ENCODE assay signal across 8 cellular contexts in the genomic region with DNA sequence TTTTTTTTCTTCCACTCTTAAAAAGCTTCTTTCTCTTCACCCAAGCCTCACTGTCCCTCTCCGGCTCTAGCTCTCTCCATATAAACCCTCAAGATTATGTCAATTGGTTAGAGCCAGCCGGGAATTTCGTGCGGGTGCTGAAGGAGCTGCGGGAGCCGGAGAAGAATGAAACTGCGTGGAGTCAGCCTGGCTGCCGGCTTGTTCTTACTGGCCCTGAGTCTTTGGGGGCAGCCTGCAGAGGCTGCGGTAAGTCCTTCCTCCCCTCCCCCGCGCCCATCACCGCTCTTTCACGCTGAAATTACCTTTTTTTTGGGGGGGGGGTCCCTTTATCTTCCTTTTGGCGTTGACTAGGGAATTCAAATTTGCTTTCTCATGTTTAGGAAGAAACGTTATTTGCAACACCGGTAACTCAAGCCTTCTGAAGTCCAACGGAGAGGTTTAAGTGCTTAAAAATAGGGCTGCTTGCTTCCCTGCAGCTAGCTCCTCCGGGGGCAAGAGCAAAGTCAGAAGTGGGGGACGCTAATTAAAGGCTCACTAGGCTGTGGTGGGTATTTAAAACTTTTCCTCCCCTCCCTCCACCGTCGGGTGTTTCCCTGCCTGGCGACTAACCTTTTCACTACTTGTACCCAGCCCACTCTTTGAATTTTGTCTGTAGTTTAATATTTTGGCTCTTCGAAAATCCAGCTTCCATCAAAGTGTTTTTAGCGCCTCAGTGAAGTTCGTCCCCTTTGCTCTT. TPM values are rescaled to one million over a fixed set of nuclear protein-coding genes. Genes with fewer than 3 reads are reported as not detected.
DNase-seq lines count a peak whose midpoint lies in the region; ATAC-seq, FAIRE-seq and TF ChIP-seq lines count a peak whose summit lies in the region.

No MANE protein-coding gene starts in this region.

- TF ChIP-seq RAD21 in K562 (CRISPR knock-in tag; conservative IDR thresholded peaks at IDR 0.05 in 1 of 2, IDR thresholded peaks at IDR 0.05 in 1 of 2) = no peak

- WGBS in K562 (ENCODE audit: insufficient coverage, low coverage, missing lambda C conversion rate) = 1% methylated on average over 16 of the region's 25 CpGs

- no peaks in the 10 kb centered on the region for H3K9me1 ChIP-seq in K562 (ENCODE audit: control insufficient read depth, insufficient read depth, low read length)

- H3K9me3 Mint-ChIP-seq in activated CD4-positive, alpha-beta memory T cell treated with anti-CD3 and anti-CD28 coated beads for 36 hours = no peaks in the 10 kb centered on the region
- H3K9me3 Mint-ChIP-seq in activated CD4-positive, alpha-beta memory T cell treated with anti-CD3 and anti-CD28 coated beads, Interleukin-2, amount 10 ng/mL, durations not matched to agents 7 days and 5 days = no peaks in the 10 kb centered on the region
- H3K9me3 Mint-ChIP-seq in type B pancreatic cell = peaks cover 4% of the 10 kb centered on the region

- peak overlapping the region; percentile 52 for H3K4me3 ChIP-seq in K562

- H3K27ac ChIP-seq in K562 (ENCODE audit: extremely low read depth, low read depth, low read length) = peak overlapping the region; percentile 8; the same call in 1 of the 3 replicates

- CTCF ChIA-PET in activated CD4-positive, alpha-beta memory T cell treated with anti-CD3 and anti-CD28 coated beads for 36 hours (lab: Charles Lee) = no interaction called here
- CTCF ChIA-PET in activated CD4-positive, alpha-beta memory T cell treated with anti-CD3 and anti-CD28 coated beads, Interleukin-2, amount 10 ng/mL, durations not matched to agents 7 days and 5 days (lab: Charles Lee) = no interaction called here
- CTCF ChIA-PET in K562 (lab: Yijun Ruan, JAX; ENCODE audit: low intra/inter-chr PET ratio) = no interaction called here

- TF ChIP-seq CTCF in K562 (IDR thresholded peaks at IDR 0.05 in 2 of 3, conservative IDR thresholded peaks at IDR 0.05 in 1 of 3; ENCODE audit: insufficient read depth in 2 of 3, low read depth in 1 of 3, low read length in 3 of 3) (no peak), type B pancreatic cell (conservative IDR thresholded peaks at IDR 0.05) (no peak)

- H3K4me1 Mint-ChIP-seq in activated CD4-positive, alpha-beta memory T cell treated with anti-CD3 and anti-CD28 coated beads for 36 hours (ENCODE audit: low read depth) = peaks cover 12% of the 10 kb centered on the region
- no peaks in the 10 kb centered on the region for H3K4me1 Mint-ChIP-seq in activated CD4-positive, alpha-beta memory T cell treated with anti-CD3 and anti-CD28 coated beads, Interleukin-2, amount 10 ng/mL, durations not matched to agents 7 days and 5 days
- H3K4me1 Mint-ChIP-seq in type B pancreatic cell (ENCODE audit: unreplicated experiment) = peaks cover 26% of the 10 kb centered on the region

- peak; percentile 82 for ATAC-seq in K562
- peak; percentile 9 for ATAC-seq in left colon
- ATAC-seq in GM21825 (IDR thresholded peaks at IDR 0.05; ENCODE audit: unreplicated experiment) = no peak
- ATAC-seq in GM19324 (IDR thresholded peaks at IDR 0.05; ENCODE audit: low FRiP score, unreplicated experiment) = no peak
- no peak for ATAC-seq in HG03521 (IDR thresholded peaks at IDR 0.05; ENCODE audit: unreplicated experiment)

- no peaks in the 10 kb centered on the region for H3K9me3 ChIP-seq in K562 (replicated peaks; ENCODE audit: control insufficient read depth, insufficient read depth, low read depth, low read length)

- H3K4me2 ChIP-seq in K562 (ENCODE audit: insufficient read depth, low read length) = peak overlapping the region; percentile 65

- no peaks in the 10 kb centered on the region for H3K36me3 Mint-ChIP-seq in activated CD4-positive, alpha-beta memory T cell treated with anti-CD3 and anti-CD28 coated beads for 36 hours
- H3K36me3 Mint-ChIP-seq in activated CD4-positive, alpha-beta memory T cell treated with anti-CD3 and anti-CD28 coated beads, Interleukin-2, amount 10 ng/mL, durations not matched to agents 7 days and 5 days (ENCODE audit: low read depth) = no peaks in the 10 kb centered on the region
- H3K36me3 Mint-ChIP-seq in type B pancreatic cell = peaks cover 8% of the 10 kb centered on the region

- H2AFZ ChIP-seq in K562 (ENCODE audit: low read depth, low read length) = peak overlapping the region; percentile 93

- H3K4me1 ChIP-seq in K562 (replicated peaks in 1 of 2; ENCODE audit: control insufficient read depth in 2 of 2, insufficient read depth in 2 of 2, low read length in 2 of 2) = peaks cover 0 to 3% of the 10 kb centered on the region in 2 experiments; a peak in 3 of 5 replicates

- peak overlapping the region; percentile 58 to 90 for H3K9ac ChIP-seq in K562 (ENCODE audit: insufficient read depth in 1 of 2, low read depth in 2 of 2, low read length in 2 of 2)

- no peak for TF ChIP-seq POLR2A in K562 (conservative IDR thresholded peaks at IDR 0.05)

- H3K27me3 ChIP-seq in K562 (ENCODE audit: control insufficient read depth in 2 of 2, insufficient read depth in 2 of 2, low read length in 2 of 2) = peaks cover 0 to 9% of the 10 kb centered on the region in 2 experiments; a peak in 2 of 5 replicates

- no peak for TF ChIP-seq EP300 in K562 (IDR thresholded peaks at IDR 0.05; ENCODE audit: low read length)

- in situ Hi-C loops in K562 (cut with MboI) = no loop called here

- no peaks in the 10 kb centered on the region for H3K36me3 ChIP-seq in K562 (ENCODE audit: control insufficient read depth, insufficient read depth, low read length)

- no peak for FAIRE-seq in K562 (lab: Jason Lieb, UNC)

- POLR2A ChIA-PET in activated CD4-positive, alpha-beta memory T cell treated with anti-CD3 and anti-CD28 coated beads for 36 hours (lab: Charles Lee) = no interaction called here
- POLR2A ChIA-PET in activated CD4-positive, alpha-beta memory T cell treated with anti-CD3 and anti-CD28 coated beads, Interleukin-2, amount 10 ng/mL, durations not matched to agents 7 days and 5 days (lab: Charles Lee) = no interaction called here
- POLR2A ChIA-PET in K562 (lab: Yijun Ruan, JAX) = no interaction called here

- no peak overlapping the region for H3K27ac Mint-ChIP-seq in activated CD4-positive, alpha-beta memory T cell treated with anti-CD3 and anti-CD28 coated beads for 36 hours
- no peak overlapping the region for H3K27ac Mint-ChIP-seq in activated CD4-positive, alpha-beta memory T cell treated with anti-CD3 and anti-CD28 coated beads, Interleukin-2, amount 10 ng/mL, durations not matched to agents 7 days and 5 days
- H3K27ac Mint-ChIP-seq in type B pancreatic cell = peak overlapping the region; percentile 93

- H3K27me3 Mint-ChIP-seq in activated CD4-positive, alpha-beta memory T cell treated with anti-CD3 and anti-CD28 coated beads for 36 hours = peaks cover 18% of the 10 kb centered on the region
- peaks cover 25% of the 10 kb centered on the region for H3K27me3 Mint-ChIP-seq in activated CD4-positive, alpha-beta memory T cell treated with anti-CD3 and anti-CD28 coated beads, Interleukin-2, amount 10 ng/mL, durations not matched to agents 7 days and 5 days
- H3K27me3 Mint-ChIP-seq in type B pancreatic cell = peaks cover 11% of the 10 kb centered on the region

- intact Hi-C loops in activated CD4-positive, alpha-beta memory T cell treated with anti-CD3 and anti-CD28 coated beads for 36 hours (cut with micrococcal nuclease) = no loop called here
- intact Hi-C loops in K562 (cut with micrococcal nuclease) = no loop called here
- intact Hi-C loops in left colon (cut with DNase I, micrococcal nuclease) = no loop called here

- H3K4me3 Mint-ChIP-seq in activated CD4-positive, alpha-beta memory T cell treated with anti-CD3 and anti-CD28 coated beads for 36 hours = peak overlapping the region; percentile 31
- H3K4me3 Mint-ChIP-seq in activated CD4-positive, alpha-beta memory T cell treated with anti-CD3 and anti-CD28 coated beads, Interleukin-2, amount 10 ng/mL, durations not matched to agents 7 days and 5 days = no peak overlapping the region
- H3K4me3 Mint-ChIP-seq in type B pancreatic cell = peak overlapping the region; percentile 97

- no peaks in the 10 kb centered on the region for H3K79me2 ChIP-seq in K562 (ENCODE audit: control insufficient read depth, insufficient read depth, low read length)

- no peaks in the 10 kb centered on the region for H4K20me1 ChIP-seq in K562 (replicated peaks; ENCODE audit: control insufficient read depth, insufficient read depth, low read length)

- no peak for DNase-seq in activated CD4-positive, alpha-beta memory T cell treated with anti-CD3 and anti-CD28 coated beads for 36 hours
- DNase-seq in activated CD4-positive, alpha-beta memory T cell treated with anti-CD3 and anti-CD28 coated beads, Interleukin-2, amount 10 ng/mL, durations not matched to agents 7 days and 5 days = no peak
- peak; percentile 10 to 32 (median 18) for DNase-seq in K562 (ENCODE audit: extremely low read depth in 1 of 4, low spot score in 3 of 4)
- DNase-seq in left colon = no peak
- no peak for DNase-seq in type B pancreatic cell (ENCODE audit: extremely low spot score, unreplicated experiment)

- TSS peak; percentile 82 for BruUV-seq in K562 (replicated peaks; lab: Mats Ljungman, UMichigan)

RNA-seq across cellular contexts. Expression of a gene that starts 0.5 kb away (rescaled TPM):
- not detected for total RNA-seq in activated CD4-positive, alpha-beta memory T cell treated with anti-CD3 and anti-CD28 coated beads for 36 hours
- not detected for total RNA-seq in activated CD4-positive, alpha-beta memory T cell treated with anti-CD3 and anti-CD28 coated beads, Interleukin-2, amount 10 ng/mL, durations not matched to agents 7 days and 5 days
- 8.8 TPM in 2 replicates for total RNA-seq in K562 (2011; cell fraction: chromatin; rRNA removed; ENCODE audit: low replicate concordance)
- total RNA-seq in K562 (2011; cell fraction: nucleolus; rRNA removed) = 3.7 and 4.0 TPM in 2 replicates
- 6.9 and 10.3 TPM in 2 replicates for total RNA-seq in K562 (2011; cell fraction: nucleoplasm; rRNA removed)
- total RNA-seq in K562 (2014; rRNA removed) = 1.2 and 2.0 TPM in 2 replicates
- total RNA-seq in K562 (2014; rRNA removed; fragmentation: Illumina TruSeq; extraction: Trizol) = 1.1 and 1.5 TPM in 2 replicates
- 1.2 and 1.9 TPM in 2 replicates for total RNA-seq in K562 (2015; rRNA removed; fragmentation: Illumina TruSeq; extraction: Trizol)
- 1.7 and 1.9 TPM in 2 replicates for total RNA-seq in K562 (2021)
- polyA plus RNA-seq in K562 (2011; rRNA removed) = 1.7 and 2.5 TPM in 2 replicates
- 0.63 and 0.91 TPM in 2 replicates for polyA plus RNA-seq in K562 (2011; cell fraction: cytosol; rRNA removed)
- 7.1 and 10.1 TPM in 2 replicates for polyA plus RNA-seq in K562 (2011; cell fraction: nucleus; rRNA removed)
- 1.5 and 3.2 TPM in 2 replicates for polyA plus RNA-seq in K562 (2012)
- polyA plus RNA-seq in K562 (2014; fragmentation: Illumina TruSeq; extraction: Trizol) = 1.2 and 1.9 TPM in 2 replicates
- under 1 TPM; 0.66 to 0.69 TPM for polyA plus RNA-seq in K562 (2014; fragmentation: Nextera tagmentation; extraction: Ambion mirVana)
- polyA plus RNA-seq in K562 (2014; rRNA removed) = 1.8 and 2.3 TPM in 2 replicates
- 1.7 and 2.0 TPM in 2 replicates for polyA minus RNA-seq in K562 (2011; rRNA and poly(A)+ RNA removed)
- 0.73 and 0.76 TPM in 2 replicates for polyA minus RNA-seq in K562 (2011; cell fraction: cytosol; rRNA and poly(A)+ RNA removed)
- 2.9 and 4.6 TPM in 2 replicates for polyA minus RNA-seq in K562 (2011; cell fraction: nucleus; rRNA and poly(A)+ RNA removed)
- 1 to 10 TPM; 2.4 to 5.6 TPM for total RNA-seq in left colon
- 85.1 and 167 TPM in 2 replicates for total RNA-seq in type B pancreatic cell (ENCODE audit: low replicate concordance)

RNA-seq across cellular contexts. Expression of a gene that starts 1.9 kb away (rescaled TPM):
- not detected for total RNA-seq in activated CD4-positive, alpha-beta memory T cell treated with anti-CD3 and anti-CD28 coated beads for 36 hours
- not detected for total RNA-seq in activated CD4-positive, alpha-beta memory T cell treated with anti-CD3 and anti-CD28 coated beads, Interleukin-2, amount 10 ng/mL, durations not matched to agents 7 days and 5 days
- 0.09 TPM in 1 of 2 replicates, not detected in the other for total RNA-seq in K562 (2011; cell fraction: chromatin; rRNA removed; ENCODE audit: low replicate concordance)
- total RNA-seq in K562 (2011; cell fraction: nucleolus; rRNA removed) = not detected in 2 replicates
- not detected in 2 replicates for total RNA-seq in K562 (2011; cell fraction: nucleoplasm; rRNA removed)
- total RNA-seq in K562 (2014; rRNA removed) = 0.05 TPM in 1 of 2 replicates, not detected in the other
- total RNA-seq in K562 (2014; rRNA removed; fragmentation: Illumina TruSeq; extraction: Trizol) = not detected in 2 replicates
- total RNA-seq in K562 (2015; rRNA removed; fragmentation: Illumina TruSeq; extraction: Trizol) = not detected in 2 replicates
- 0.02 and 0.09 TPM in 2 replicates for total RNA-seq in K562 (2021)
- not detected in 2 replicates for polyA plus RNA-seq in K562 (2011; rRNA removed)
- polyA plus RNA-seq in K562 (2011; cell fraction: cytosol; rRNA removed) = 0.01 TPM in 1 of 2 replicates, not detected in the other
- 0.03 and 0.10 TPM in 2 replicates for polyA plus RNA-seq in K562 (2011; cell fraction: nucleus; rRNA removed)
- 0.03 and 0.05 TPM in 2 replicates for polyA plus RNA-seq in K562 (2012)
- polyA plus RNA-seq in K562 (2014; fragmentation: Illumina TruSeq; extraction: Trizol) = not detected in 2 replicates
- polyA plus RNA-seq in K562 (2014; fragmentation: Nextera tagmentation; extraction: Ambion mirVana) = not detected
- not detected in 2 replicates for polyA plus RNA-seq in K562 (2014; rRNA removed)
- not detected in 2 replicates for polyA minus RNA-seq in K562 (2011; rRNA and poly(A)+ RNA removed)
- polyA minus RNA-seq in K562 (2011; cell fraction: cytosol; rRNA and poly(A)+ RNA removed) = 0.57 and 0.73 TPM in 2 replicates
- polyA minus RNA-seq in K562 (2011; cell fraction: nucleus; rRNA and poly(A)+ RNA removed) = under 0.01 and 0.13 TPM in 2 replicates
- total RNA-seq in left colon = 1 to 10 TPM in 1 of 2 donors, under 1 TPM in 1; 0.73 to 1.0 TPM
- 20.8 and 51.7 TPM in 2 replicates for total RNA-seq in type B pancreatic cell (ENCODE audit: low replicate concordance)

Comparison
In these comparisons a context has a peak if more than half of its experiments do, and no peak if none do; other contexts are left out.
1. DNase-seq: peak in K562 (4 of 4); none in activated CD4-positive, alpha-beta memory T cell treated with anti-CD3 and anti-CD28 coated beads for 36 hours (single experiment), activated CD4-positive, alpha-beta memory T cell treated with anti-CD3 and anti-CD28 coated beads, Interleukin-2, amount 10 ng/mL, durations not matched to agents 7 days and 5 days (single experiment), left colon (0 of 2) and type B pancreatic cell (single experiment).
2. ATAC-seq: peak in K562 (single experiment) and left colon (single experiment); none in GM21825 (single experiment), GM19324 (single experiment) and HG03521 (single experiment).
3. RNA of a gene that starts 1.9 kb away (total RNA-seq): 20.8 to 51.7 TPM in type B pancreatic cell; 0.73 to 1.0 TPM in left colon, 0.02 to 0.09 TPM in K562, not detected in activated CD4-positive, alpha-beta memory T cell treated with anti-CD3 and anti-CD28 coated beads for 36 hours and not detected in activated CD4-positive, alpha-beta memory T cell treated with anti-CD3 and anti-CD28 coated beads, Interleukin-2, amount 10 ng/mL, durations not matched to agents 7 days and 5 days; every median in the first group is over 10 times any median in the second.